ENCODE assay signal across 8 cellular contexts in the genomic region with DNA sequence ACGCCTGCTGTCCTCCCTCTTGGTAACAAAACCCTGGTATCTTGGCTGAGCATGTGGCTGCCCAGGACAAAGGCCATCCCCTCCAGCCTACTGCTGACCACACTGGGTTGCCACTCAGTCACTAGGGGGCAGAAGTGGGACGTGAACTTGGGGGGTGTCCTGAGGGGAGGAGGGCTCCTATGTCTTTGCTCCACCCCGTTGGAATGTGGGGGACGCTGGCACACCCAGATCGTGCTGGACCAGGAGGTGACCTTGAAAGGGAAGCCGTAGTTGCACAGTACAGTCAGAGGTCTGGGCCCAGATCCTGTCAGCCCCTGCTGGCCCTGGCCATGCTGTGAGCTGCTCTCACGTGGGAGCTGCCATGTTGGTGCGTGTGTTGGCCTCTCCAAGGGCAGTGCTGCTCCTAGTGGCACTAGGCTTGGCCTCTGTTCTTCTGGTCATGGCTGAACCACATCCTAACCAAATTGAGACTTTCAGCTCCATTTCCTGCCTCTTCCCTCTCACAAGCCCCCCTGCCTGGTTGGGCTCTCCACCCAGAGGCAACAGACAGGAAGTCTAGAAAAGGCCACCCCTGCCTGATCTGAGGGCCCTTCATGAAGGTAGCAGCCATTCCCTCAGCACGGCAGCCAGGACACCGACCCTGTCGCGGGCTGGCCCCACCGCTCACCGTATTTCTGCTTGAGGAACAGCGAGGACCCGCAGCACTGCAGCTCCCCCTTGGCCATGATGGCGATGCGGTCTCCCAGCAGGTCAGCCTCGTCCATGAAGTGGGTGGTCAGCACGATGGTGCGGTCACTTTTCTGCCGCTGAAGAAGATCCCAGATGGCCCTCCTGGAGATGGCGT. TPM values are rescaled to one million over a fixed set of nuclear protein-coding genes. Genes with fewer than 3 reads are reported as not detected.
DNase-seq lines count a peak whose midpoint lies in the region; ATAC-seq and TF ChIP-seq lines count a peak whose summit lies in the region.
"Had no signal": no experiment of that assay in that cellular context is flagged by ENCODE, and none has a peak within 500 bp of the region (broad histone marks: within the 10 kb centered on the region; RNA-seq: fewer than 3 reads in every experiment).

No MANE protein-coding gene starts in this region.

- no peak overlapping the region for H3K4me2 ChIP-seq in IMR-90 (ENCODE audit: low read depth, low read length)

- peaks cover 16% of the 10 kb centered on the region for H3K27me3 ChIP-seq in IMR-90 (ENCODE audit: control insufficient read depth, insufficient read depth, low read length)
- H3K27me3 ChIP-seq in brain microvascular endothelial cell (replicated peaks), result no peaks in the 10 kb centered on the region

- TF ChIP-seq POLR2A in IMR-90 (IDR thresholded peaks at IDR 0.05; ENCODE audit: low read depth, low read length), result no peak

- no peak overlapping the region for H3K9ac ChIP-seq in IMR-90 (ENCODE audit: low read depth, low read length)

- no peak overlapping the region for H4K8ac ChIP-seq in IMR-90 (ENCODE audit: low read depth in 2 of 2, low read length in 2 of 2)

- peak overlapping the region; percentile 70 for H2AFZ ChIP-seq in IMR-90 (replicated peaks; ENCODE audit: low read length, poor library complexity)

- peak; percentile 7 for DNase-seq in GM04504 (ENCODE audit: low read depth)
- no peak for DNase-seq in IMR-90
- DNase-seq in brain microvascular endothelial cell, result no peak
- peak; percentile 53 to 72 for DNase-seq in lung microvascular endothelial cell (ENCODE audit: low read depth in 2 of 2)
- no peak for DNase-seq in NCI-H1105 treated with DMSO at 0.1 percent for 48 hours (lab: John Stamatoyannopoulos, UW)
- DNase-seq in coronary artery (ENCODE audit: low spot score), result no peak
- DNase-seq: activated B cell treated with CpG ODN at 0.5 μM for 24 hours had no signal

- H3K56ac ChIP-seq in IMR-90 (ENCODE audit: extremely low read depth, insufficient read depth, low read length), result no peak overlapping the region

- H3K4ac ChIP-seq in IMR-90 (ENCODE audit: low read depth, low read length), result no peak overlapping the region

- H2BK5ac ChIP-seq in IMR-90 (ENCODE audit: low read depth, low read length, poor library complexity, severe bottlenecking), result no peak overlapping the region

- in situ Hi-C loops in IMR-90 (cut with MboI; ENCODE audit: low sequenced_read_pairs), result no loop called here
- in situ Hi-C loops in brain microvascular endothelial cell (cut with HindIII; ENCODE audit: low pct_ligation_motif_present, low sequenced_read_pairs), result no loop called here

- CTCF ChIA-PET in IMR-90 (lab: Yijun Ruan, JAX), result no interaction called here

- WGBS in IMR-90 (ENCODE audit: extremely low coverage in 2 of 2, insufficient read length in 1 of 2), 2 experiments, result 87% methylated on average over 18 of the region's 23 CpGs; no CpG with 5 or more reads in 1 of the 2 experiments

- H3K27ac ChIP-seq in IMR-90 (ENCODE audit: insufficient read depth, low read length), result no peak overlapping the region
- H3K27ac ChIP-seq in brain microvascular endothelial cell, result no peak overlapping the region
- no peak overlapping the region for H3K27ac ChIP-seq in coronary artery

- no peak overlapping the region for H2BK120ac ChIP-seq in IMR-90 (ENCODE audit: low read depth, low read length)

- H3K9me3 ChIP-seq in IMR-90 (ENCODE audit: control insufficient read depth, insufficient read depth, low read length), result no peaks in the 10 kb centered on the region

- dilution Hi-C loops in IMR-90 (cut with HindIII; ENCODE audit: low sequenced_read_pairs, unreplicated experiment), result no loop called here

- POLR2A ChIA-PET in IMR-90 (lab: Charles Lee; ENCODE audit: unreplicated experiment), result no interaction called here

- no peak overlapping the region for H2AK5ac ChIP-seq in IMR-90 (ENCODE audit: low read depth, low read length)

- TF ChIP-seq CTCF in IMR-90 (conservative IDR thresholded peaks at IDR 0.05; ENCODE audit: low read depth, low read length) (peak; percentile 37), brain microvascular endothelial cell (IDR thresholded peaks at IDR 0.05; ENCODE audit: low read depth, low read length, missing control alignments) (peak; percentile 60), coronary artery (IDR thresholded peaks at IDR 0.05) (no peak)

- H3K4me3 ChIP-seq in IMR-90 (ENCODE audit: insufficient read depth, low read depth, low read length) (no peak overlapping the region), brain microvascular endothelial cell (ENCODE audit: low read depth, low read length) (no peak overlapping the region), coronary artery (no peak overlapping the region)

- H3K14ac ChIP-seq in IMR-90 (replicated peaks; ENCODE audit: low read depth, low read length), result no peak overlapping the region

- H4K20me1 ChIP-seq in IMR-90 (ENCODE audit: insufficient read depth, low read length), result no peaks in the 10 kb centered on the region

- H3K36me3 ChIP-seq in IMR-90 (ENCODE audit: control insufficient read depth, insufficient read depth, low read length), result no peaks in the 10 kb centered on the region
- no peaks in the 10 kb centered on the region for H3K36me3 ChIP-seq in brain microvascular endothelial cell (replicated peaks)

- no peak overlapping the region for H2AK9ac ChIP-seq in IMR-90 (replicated peaks; ENCODE audit: low read depth, low read length, poor library complexity)

- no peaks in the 10 kb centered on the region for H3K79me1 ChIP-seq in IMR-90 (ENCODE audit: low read depth in 1 of 2, low read length in 2 of 2)

- no peak overlapping the region for H4K5ac ChIP-seq in IMR-90 (ENCODE audit: low read depth, low read length)

- H3K4me1 ChIP-seq in IMR-90 (ENCODE audit: control insufficient read depth, insufficient read depth, low read length), result no peaks in the 10 kb centered on the region

- intact Hi-C loops in IMR-90 (cut with micrococcal nuclease), result no loop called here

- no peaks in the 10 kb centered on the region for H3K9me1 ChIP-seq in IMR-90 (ENCODE audit: insufficient read depth, low read length)

- H4K91ac ChIP-seq in IMR-90 (ENCODE audit: insufficient read depth, low read depth, low read length), result no peak overlapping the region

- H2BK20ac ChIP-seq in IMR-90 (ENCODE audit: low read depth, low read length), result no peak overlapping the region

- peak; percentile 42; the same call in 1 of the 2 replicates for TF ChIP-seq RAD21 in IMR-90 (IDR thresholded peaks at IDR 0.05; ENCODE audit: low read length)

- no peak overlapping the region for H3K18ac ChIP-seq in IMR-90 (ENCODE audit: low read depth, low read length)

- H3K23ac ChIP-seq in IMR-90 (ENCODE audit: low read depth, low read length), result no peak overlapping the region

- ATAC-seq in IMR-90 (ENCODE audit: low read depth) (peak; percentile 75), HG03039 (IDR thresholded peaks at IDR 0.05; ENCODE audit: unreplicated experiment) (no peak)

- H2BK15ac ChIP-seq in IMR-90 (ENCODE audit: low read depth, low read length), result no peak overlapping the region

- no TSS peak for BruUV-seq in IMR-90 (replicated peaks; lab: Mats Ljungman, UMichigan)

TF ChIP-seq in IMR-90, 13 proteins besides CTCF, POLR2A, EP300 and RAD21:
- TF ChIP-seq SMC3 (IDR thresholded peaks at IDR 0.05; ENCODE audit: low read depth, low read length) (peak; percentile 26; the same call in 1 of the 2 replicates), NFE2L2 (IDR thresholded peaks at IDR 0.05; ENCODE audit: low read depth, low read length) (no peak)
TF ChIP-seq in IMR-90: peak in this region for 1.

RNA-seq across cellular contexts. Expression of a gene that starts 29.0 kb away (rescaled TPM):
- total RNA-seq in IMR-90 (2012; rRNA removed) (57.5 and 65.0 TPM in 2 replicates), lung microvascular endothelial cell (33.6 and 45.4 TPM in 2 replicates)
- polyA plus RNA-seq in IMR-90 (2012; rRNA removed), result 192 and 194 TPM in 2 replicates
- polyA plus RNA-seq in IMR-90 (2012; cell fraction: cytosol; rRNA removed), result 216 and 218 TPM in 2 replicates
- polyA plus RNA-seq in IMR-90 (2012; cell fraction: nucleus; rRNA removed; ENCODE audit: low replicate concordance), result 233 and 331 TPM in 2 replicates

RNA-seq across cellular contexts. Expression of a gene that starts 43.6 kb away (rescaled TPM):
- total RNA-seq in IMR-90 (2012; rRNA removed), result 0.18 TPM in 1 of 2 replicates, not detected in the other
- 0.22 and 0.32 TPM in 2 replicates for polyA plus RNA-seq in IMR-90 (2012; rRNA removed)
- 0.24 and 0.34 TPM in 2 replicates for polyA plus RNA-seq in IMR-90 (2012; cell fraction: cytosol; rRNA removed)
- 0.29 and 0.54 TPM in 2 replicates for polyA plus RNA-seq in IMR-90 (2012; cell fraction: nucleus; rRNA removed; ENCODE audit: low replicate concordance)
- total RNA-seq in lung microvascular endothelial cell, result 20.3 and 30.2 TPM in 2 replicates

RNA-seq across cellular contexts. Expression of a gene that starts 45.5 kb away (rescaled TPM):
- 20.3 TPM in 2 replicates for total RNA-seq in IMR-90 (2012; rRNA removed)
- polyA plus RNA-seq in IMR-90 (2012; rRNA removed), result 30.1 and 42.0 TPM in 2 replicates
- polyA plus RNA-seq in IMR-90 (2012; cell fraction: cytosol; rRNA removed), result 23.4 and 54.6 TPM in 2 replicates
- polyA plus RNA-seq in IMR-90 (2012; cell fraction: nucleus; rRNA removed; ENCODE audit: low replicate concordance), result 26.2 and 57.7 TPM in 2 replicates
- total RNA-seq in lung microvascular endothelial cell, result 23.5 and 29.6 TPM in 2 replicates

Comparison
In these comparisons a context has a peak if more than half of its experiments do, and no peak if none do; other contexts are left out.
1. DNase-seq: peak in GM04504 (single experiment) and lung microvascular endothelial cell (2 of 2); none in IMR-90 (single experiment), brain microvascular endothelial cell (single experiment), NCI-H1105 treated with DMSO at 0.1 percent for 48 hours (single experiment) and coronary artery (single experiment).
2. RNA of a gene that starts 43.6 kb away (total RNA-seq): 20.3 to 30.2 TPM in lung microvascular endothelial cell; 0.18 TPM in IMR-90; every median in the first group is over 10 times any median in the second.